In genomic region chr14:97517566-97518234, GRCh38 we compare ENCODE assay signal across 25 cellular contexts.
A peak's percentile ranks its signal among the peaks of the same experiment; 100 is the strongest.
DNase-seq lines count a peak whose midpoint lies in the region; ATAC-seq and TF ChIP-seq lines count a peak whose summit lies in the region.
"Had no signal": no experiment of that assay in that cellular context is flagged by ENCODE, and none has a peak within 500 bp of the region (broad histone marks: within the 10 kb centered on the region; RNA-seq: fewer than 3 reads in every experiment).

No MANE protein-coding gene starts in this region.

- H3K79me1 ChIP-seq in mesendoderm (ENCODE audit: low read length) = no peaks in the 10 kb centered on the region

- no peak overlapping the region for H4K8ac ChIP-seq in mesendoderm (ENCODE audit: low read depth, low read length)

- H2AK5ac ChIP-seq in mesendoderm (ENCODE audit: low read length) = no peak overlapping the region

- no peak overlapping the region for H3K9ac ChIP-seq in mesendoderm (ENCODE audit: low read length)
- H3K9ac ChIP-seq: GM23248 had no signal

- no peak overlapping the region for H3K18ac ChIP-seq in mesendoderm (ENCODE audit: low read length)

- no peak overlapping the region for H3K23ac ChIP-seq in mesendoderm (ENCODE audit: low read length)

- ATAC-seq in GM23338 (no peak), HG03469 (IDR thresholded peaks at IDR 0.05; ENCODE audit: unreplicated experiment) (no peak)
- ATAC-seq: T-cell had no signal

- no peak overlapping the region for H3K4me3 Mint-ChIP-seq in GM23338
- H3K4me3 Mint-ChIP-seq: CD4-positive, CD25-positive, alpha-beta regulatory T cell; H9; T-cell had no signal

- peaks cover 6% of the 10 kb centered on the region for H3K4me1 ChIP-seq in A673 (ENCODE audit: insufficient read depth, low read length, poor library complexity, severe bottlenecking)
- no peaks in the 10 kb centered on the region for H3K4me1 ChIP-seq in GM23338 (ENCODE audit: insufficient read depth)
- no peaks in the 10 kb centered on the region for H3K4me1 ChIP-seq in mesendoderm (ENCODE audit: control insufficient read depth, low read depth, low read length)
- H3K4me1 ChIP-seq: SJSA1 had no signal

- no peaks in the 10 kb centered on the region for H3K27me3 Mint-ChIP-seq in GM23338 (ENCODE audit: insufficient read depth, low read depth, poor library complexity)
- H3K27me3 Mint-ChIP-seq: CD4-positive, CD25-positive, alpha-beta regulatory T cell; T-cell had no signal

- H2BK15ac ChIP-seq in mesendoderm (replicated peaks; ENCODE audit: low read depth) = no peak overlapping the region

- WGBS in mesendoderm (ENCODE audit: extremely low coverage, insufficient coverage, low lambda C conversion rate) = no CpG with 5 or more reads among the region's 5 CpGs

- no peak overlapping the region for H2BK5ac ChIP-seq in mesendoderm (ENCODE audit: low read length)

- H3K4me2 ChIP-seq in GM23338 (no peak overlapping the region), mesendoderm (ENCODE audit: low read length) (no peak overlapping the region)

- intact Hi-C loops in A673 (cut with micrococcal nuclease; ENCODE audit: unreplicated experiment) = no loop called here

- POLR2A ChIA-PET in A673 (lab: Charles Lee; ENCODE audit: low non-redundant PET) = no interaction called here

- H3F3A ChIP-seq in GM23338 (replicated peaks; ENCODE audit: low read depth) = no peaks in the 10 kb centered on the region

- no peak overlapping the region for H2BK120ac ChIP-seq in mesendoderm (ENCODE audit: low read depth, low read length)

- peaks cover 2% of the 10 kb centered on the region; the same call in 1 of the 3 replicates for H3K9me3 Mint-ChIP-seq in GM23338

- BruUV-seq in A673 (replicated peaks; lab: Mats Ljungman, UMichigan) = no TSS peak

- H3K4me3 ChIP-seq in A673 (ENCODE audit: low read depth, low read length, poor library complexity, severe bottlenecking) (no peak overlapping the region), GM23338 (no peak overlapping the region), mesendoderm (ENCODE audit: low read length) (no peak overlapping the region)
- H3K4me3 ChIP-seq: GM23248, SJSA1 had no signal

- no peaks in the 10 kb centered on the region for H4K20me1 ChIP-seq in GM23338 (replicated peaks; ENCODE audit: insufficient read depth)

- CTCF ChIA-PET in A673 (lab: Charles Lee) = no interaction called here

- H3K9me3 ChIP-seq in A673 (ENCODE audit: low read depth, low read length, poor library complexity, severe bottlenecking) = no peaks in the 10 kb centered on the region
- H3K9me3 ChIP-seq: SJSA1 had no signal

- peaks cover 18% of the 10 kb centered on the region for H3K9me2 ChIP-seq in GM23338 (ENCODE audit: insufficient read depth)

- H3K27ac ChIP-seq in A673 (ENCODE audit: low read depth, low read length, poor library complexity, severe bottlenecking) (no peak overlapping the region), GM23338 (ENCODE audit: low read depth) (no peak overlapping the region), mesendoderm (ENCODE audit: low read depth, low read length) (no peak overlapping the region)
- H3K27ac ChIP-seq: GM23248, HL-60, SJSA1 had no signal

- no peak overlapping the region for H3K27ac Mint-ChIP-seq in GM23338
- H3K27ac Mint-ChIP-seq: CD4-positive, CD25-positive, alpha-beta regulatory T cell; H9; T-cell had no signal

- H3K56ac ChIP-seq in mesendoderm (ENCODE audit: low read length) = no peak overlapping the region

- no peak for TF ChIP-seq CTCF in A673 (conservative IDR thresholded peaks at IDR 0.05; ENCODE audit: low read depth, low read length)
- TF ChIP-seq CTCF in GM23338 (conservative IDR thresholded peaks at IDR 0.05; ENCODE audit: low read depth in 2 of 2) = no peak

- H2AFZ ChIP-seq in GM23338 = no peak overlapping the region
- H2AFZ ChIP-seq: GM23248 had no signal

- no peak overlapping the region for H3K4ac ChIP-seq in mesendoderm (ENCODE audit: low read depth, low read length)

- H3K36me3 ChIP-seq in A673 (ENCODE audit: insufficient read depth, low read length, poor library complexity, severe bottlenecking) (no peaks in the 10 kb centered on the region), GM23338 (ENCODE audit: insufficient read depth) (no peaks in the 10 kb centered on the region), mesendoderm (ENCODE audit: control insufficient read depth, insufficient read depth, low read length) (no peaks in the 10 kb centered on the region)
- H3K36me3 ChIP-seq: SJSA1 had no signal

- H3K27me3 ChIP-seq in A673 (replicated peaks; ENCODE audit: insufficient read depth, low read depth, low read length, poor library complexity) = no peaks in the 10 kb centered on the region
- H3K27me3 ChIP-seq in GM23338 (ENCODE audit: insufficient read depth) = no peaks in the 10 kb centered on the region
- no peaks in the 10 kb centered on the region for H3K27me3 ChIP-seq in mesendoderm (ENCODE audit: insufficient read depth, low read length, poor library complexity)
- H3K27me3 ChIP-seq: SJSA1 had no signal

- no peaks in the 10 kb centered on the region for H3K4me1 Mint-ChIP-seq in GM23338
- H3K4me1 Mint-ChIP-seq: H9, T-cell had no signal

- H3K79me2 ChIP-seq in GM23338 (replicated peaks; ENCODE audit: insufficient read depth) (no peaks in the 10 kb centered on the region), mesendoderm (ENCODE audit: control insufficient read depth, insufficient read depth, low read length) (no peaks in the 10 kb centered on the region)

- no peaks in the 10 kb centered on the region for H3K36me3 Mint-ChIP-seq in GM23338 (ENCODE audit: low read depth)

- H4K5ac ChIP-seq in mesendoderm (ENCODE audit: low read length) = no peak overlapping the region

- DNase-seq in A673 (ENCODE audit: low spot score) = peak; percentile 20
- DNase-seq in GM23338 (ENCODE audit: low spot score) = no peak
- peak; percentile 46 for DNase-seq in NCI-H69 (lab: John Stamatoyannopoulos, UW)
- DNase-seq in mesendoderm = peak; percentile 18
- no peak for DNase-seq in GDM1 (lab: John Stamatoyannopoulos, UW)
- no peak for DNase-seq in HuH-7 (ENCODE audit: low spot score)
- DNase-seq: 8988T; CD4-positive, CD25-positive, alpha-beta regulatory T cell; DMS53; GM23248; H9; Karpas-422; NCI-H1092 treated with DMSO at 0.1 percent for 48 hours; NCI-H1436; NCI-H187; NCI-H2171 treated with DMSO at 0.1 percent for 48 hours; NCI-H345; NCI-H510A treated with DMSO at 0.1 percent for 48 hours; NCI-H82; Right ventricle myocardium superior; RPMI8226; T-cell had no signal

TF ChIP-seq in GM23338, 12 proteins besides CTCF, POLR2A, EP300 and RAD21:
- TF ChIP-seq REST (IDR thresholded peaks at IDR 0.05; ENCODE audit: unreplicated experiment) (peak; percentile 44), POLR2AphosphoS5 (IDR thresholded peaks at IDR 0.05; ENCODE audit: low read depth) (no peak), STAT1 (IDR thresholded peaks at IDR 0.05; ENCODE audit: unreplicated experiment) (no peak), NANOG (IDR thresholded peaks at IDR 0.05; ENCODE audit: borderline replicate concordance) (no peak), ZNF331 (CRISPR knock-in tag; IDR thresholded peaks at IDR 0.05; ENCODE audit: low read depth) (no peak), EZH2phosphoT487 (IDR thresholded peaks at IDR 0.05; ENCODE audit: unreplicated experiment) (no peak)
TF ChIP-seq in GM23338: peak in this region for 1.

Comparison
In these comparisons a context has a peak if more than half of its experiments do, and no peak if none do; other contexts are left out.
1. DNase-seq: peak in A673 (single experiment), NCI-H69 (single experiment) and mesendoderm (single experiment); none in GM23338 (single experiment), GDM1 (single experiment) and HuH-7 (single experiment).